ENCODE assay signal across 10 cellular contexts in the genomic region with DNA sequence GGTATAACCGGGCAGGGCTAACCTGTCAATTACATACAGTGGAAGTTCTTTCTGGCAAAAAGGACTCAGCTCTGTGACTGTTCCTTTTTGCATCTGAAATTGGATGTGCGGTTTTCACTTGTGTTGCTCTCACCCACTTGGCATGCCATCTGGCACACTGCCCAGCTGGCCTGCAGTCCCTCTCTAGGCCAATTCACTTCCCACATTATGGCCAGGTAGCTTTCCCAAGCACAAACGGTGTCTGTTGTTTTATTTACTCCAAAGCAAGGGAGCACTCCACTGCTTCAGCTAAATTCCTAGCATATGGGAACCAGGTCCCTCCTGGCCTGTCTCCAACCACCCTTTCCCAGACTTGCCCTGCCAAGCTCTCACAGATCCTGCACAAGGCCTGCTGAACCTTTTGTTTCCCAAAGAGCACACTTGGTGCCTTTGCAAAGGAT.
A peak's percentile ranks its signal among the peaks of the same experiment; 100 is the strongest.
DNase-seq lines count a peak whose midpoint lies in the region; ATAC-seq and TF ChIP-seq lines count a peak whose summit lies in the region.
"Had no signal": no experiment of that assay in that cellular context is flagged by ENCODE, and none has a peak within 500 bp of the region (broad histone marks: within the 10 kb centered on the region; RNA-seq: fewer than 3 reads in every experiment).

No MANE protein-coding gene starts in this region.

- DNase-seq in SHP77 treated with DMSO at 0.1 percent for 48 hours (lab: John Stamatoyannopoulos, UW) = peak; percentile 20
- no peak for DNase-seq in glutamatergic neuron
- no peak for DNase-seq in activated CD4-positive, alpha-beta memory T cell treated with anti-CD3 and anti-CD28 coated beads for 36 hours
- DNase-seq in activated CD8-positive, alpha-beta memory T cell treated with anti-CD3 and anti-CD28 coated beads, Interleukin-2, amount 50 U/mL, for 4 hours = no peak
- DNase-seq: activated CD4-positive, alpha-beta T cell treated with anti-CD3 and anti-CD28 coated beads, Interleukin-2, amount 10 ng/mL, durations not matched to agents 7 days and 5 days had no signal

- no peaks in the 10 kb centered on the region for H3K9me3 ChIP-seq in HUES48 (ENCODE audit: control insufficient read depth, insufficient read depth, low read length)

- H3K36me3 ChIP-seq in HUES48 (ENCODE audit: control insufficient read depth, insufficient read depth, low read length) = peaks cover 27% of the 10 kb centered on the region

- H3K4me1 Mint-ChIP-seq in glutamatergic neuron (ENCODE audit: low read depth, unreplicated experiment) = peaks cover 86% of the 10 kb centered on the region
- no peaks in the 10 kb centered on the region for H3K4me1 Mint-ChIP-seq in activated CD4-positive, alpha-beta memory T cell treated with anti-CD3 and anti-CD28 coated beads for 36 hours (ENCODE audit: low read depth)
- H3K4me1 Mint-ChIP-seq: activated CD4-positive, alpha-beta T cell treated with anti-CD3 and anti-CD28 coated beads, Interleukin-2, amount 10 ng/mL, durations not matched to agents 7 days and 5 days had no signal

- H3K9ac ChIP-seq in HUES48 (ENCODE audit: low read depth, low read length) = no peak overlapping the region

- peak overlapping the region; percentile 96 for H3K27ac Mint-ChIP-seq in glutamatergic neuron (ENCODE audit: unreplicated experiment)
- H3K27ac Mint-ChIP-seq in activated CD4-positive, alpha-beta memory T cell treated with anti-CD3 and anti-CD28 coated beads for 36 hours = no peak overlapping the region
- H3K27ac Mint-ChIP-seq: activated CD4-positive, alpha-beta T cell treated with anti-CD3 and anti-CD28 coated beads, Interleukin-2, amount 10 ng/mL, durations not matched to agents 7 days and 5 days had no signal

- ATAC-seq in GM21367 (IDR thresholded peaks at IDR 0.05; ENCODE audit: unreplicated experiment) = no peak
- no peak for ATAC-seq in HG02798 (IDR thresholded peaks at IDR 0.05; ENCODE audit: poor library complexity, unreplicated experiment)

- H3K4me3 Mint-ChIP-seq in glutamatergic neuron (ENCODE audit: unreplicated experiment) = peak overlapping the region; percentile 79
- H3K4me3 Mint-ChIP-seq in activated CD4-positive, alpha-beta memory T cell treated with anti-CD3 and anti-CD28 coated beads for 36 hours = no peak overlapping the region
- H3K4me3 Mint-ChIP-seq: activated CD4-positive, alpha-beta T cell treated with anti-CD3 and anti-CD28 coated beads, Interleukin-2, amount 10 ng/mL, durations not matched to agents 7 days and 5 days had no signal

- H3K9me3 Mint-ChIP-seq in glutamatergic neuron (ENCODE audit: unreplicated experiment) = peaks cover 51% of the 10 kb centered on the region
- no peaks in the 10 kb centered on the region for H3K9me3 Mint-ChIP-seq in activated CD4-positive, alpha-beta memory T cell treated with anti-CD3 and anti-CD28 coated beads for 36 hours
- H3K9me3 Mint-ChIP-seq: activated CD4-positive, alpha-beta T cell treated with anti-CD3 and anti-CD28 coated beads, Interleukin-2, amount 10 ng/mL, durations not matched to agents 7 days and 5 days had no signal

- H3K27me3 Mint-ChIP-seq in glutamatergic neuron (ENCODE audit: unreplicated experiment) = peaks cover 25% of the 10 kb centered on the region
- no peaks in the 10 kb centered on the region for H3K27me3 Mint-ChIP-seq in activated CD4-positive, alpha-beta memory T cell treated with anti-CD3 and anti-CD28 coated beads for 36 hours
- H3K27me3 Mint-ChIP-seq: activated CD4-positive, alpha-beta T cell treated with anti-CD3 and anti-CD28 coated beads, Interleukin-2, amount 10 ng/mL, durations not matched to agents 7 days and 5 days had no signal

- H3K36me3 Mint-ChIP-seq in glutamatergic neuron (ENCODE audit: unreplicated experiment) = peaks cover 15% of the 10 kb centered on the region
- H3K36me3 Mint-ChIP-seq in activated CD4-positive, alpha-beta memory T cell treated with anti-CD3 and anti-CD28 coated beads for 36 hours = peaks cover 19% of the 10 kb centered on the region

- H3K27me3 ChIP-seq in HUES48 (ENCODE audit: control insufficient read depth, insufficient read depth, low read length) = peaks cover 37% of the 10 kb centered on the region

- CTCF ChIA-PET in activated CD4-positive, alpha-beta memory T cell treated with anti-CD3 and anti-CD28 coated beads for 36 hours (lab: Charles Lee) = no interaction called here

- TF ChIP-seq CTCF in 22Rv1 (IDR thresholded peaks at IDR 0.05) = no peak
- TF ChIP-seq CTCF in glutamatergic neuron (IDR thresholded peaks at IDR 0.05; ENCODE audit: partially characterized antibody, unreplicated experiment) = no peak

- peaks cover 43% of the 10 kb centered on the region for H3K4me1 ChIP-seq in HUES48 (ENCODE audit: control insufficient read depth, insufficient read depth, low read length)

- intact Hi-C loops in activated CD4-positive, alpha-beta memory T cell treated with anti-CD3 and anti-CD28 coated beads for 36 hours (cut with micrococcal nuclease) = no loop called here

- no peak overlapping the region for H3K4me3 ChIP-seq in HUES48 (ENCODE audit: low read depth, low read length)
- H3K4me3 ChIP-seq: skin epidermis had no signal

- POLR2A ChIA-PET in activated CD4-positive, alpha-beta memory T cell treated with anti-CD3 and anti-CD28 coated beads for 36 hours (lab: Charles Lee) = no interaction called here

- peak overlapping the region; percentile 30; the same call in 1 of the 2 replicates for H3K27ac ChIP-seq in 22Rv1
- peak overlapping the region; percentile 48 for H3K27ac ChIP-seq in HUES48 (ENCODE audit: low read depth, low read length)
- H3K27ac ChIP-seq: skin epidermis had no signal
